In the genomic region with DNA sequence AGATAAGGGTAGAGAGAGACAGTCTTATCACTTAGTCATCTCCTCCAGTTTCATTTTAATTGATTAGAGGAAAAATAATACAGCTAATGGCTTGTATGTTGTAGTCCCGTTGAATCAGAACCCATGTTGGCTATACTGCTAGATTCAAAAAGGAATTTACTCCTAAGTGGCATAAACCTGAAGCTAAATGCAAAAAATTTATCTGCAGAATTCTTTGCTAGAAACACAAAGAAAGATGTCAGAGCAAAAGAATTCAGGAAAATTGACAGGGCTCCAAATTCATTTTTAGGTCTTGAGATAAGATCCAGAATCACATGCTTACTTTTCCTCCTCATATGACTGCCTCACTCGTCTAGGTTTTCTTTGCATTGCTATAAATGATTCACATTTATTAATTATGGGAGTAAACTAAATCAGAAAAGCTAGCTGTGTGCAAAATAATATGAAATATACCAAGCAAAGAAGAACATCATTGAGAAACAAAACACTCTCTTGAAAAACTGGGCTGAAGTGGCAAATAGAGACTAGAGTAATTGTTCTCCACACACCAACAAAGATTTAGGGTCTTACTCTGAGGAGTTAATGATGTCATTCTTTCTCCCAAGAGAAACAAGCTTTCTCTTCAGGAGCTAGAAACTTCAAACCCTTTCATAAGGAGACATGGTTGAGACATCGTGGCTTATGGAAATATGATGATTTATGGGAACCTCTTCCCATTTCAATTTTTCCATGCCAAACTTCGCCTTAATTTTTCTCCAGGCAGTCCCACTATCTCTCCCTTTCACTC, we compare ENCODE assay signal across 2 cellular contexts.
TF ChIP-seq lines count a peak whose summit lies in the region.

No MANE protein-coding gene starts in this region.

TF ChIP-seq in SK-N-SH, 30 proteins besides CTCF, POLR2A, EP300 and RAD21:
- TF ChIP-seq, protein P1, sequence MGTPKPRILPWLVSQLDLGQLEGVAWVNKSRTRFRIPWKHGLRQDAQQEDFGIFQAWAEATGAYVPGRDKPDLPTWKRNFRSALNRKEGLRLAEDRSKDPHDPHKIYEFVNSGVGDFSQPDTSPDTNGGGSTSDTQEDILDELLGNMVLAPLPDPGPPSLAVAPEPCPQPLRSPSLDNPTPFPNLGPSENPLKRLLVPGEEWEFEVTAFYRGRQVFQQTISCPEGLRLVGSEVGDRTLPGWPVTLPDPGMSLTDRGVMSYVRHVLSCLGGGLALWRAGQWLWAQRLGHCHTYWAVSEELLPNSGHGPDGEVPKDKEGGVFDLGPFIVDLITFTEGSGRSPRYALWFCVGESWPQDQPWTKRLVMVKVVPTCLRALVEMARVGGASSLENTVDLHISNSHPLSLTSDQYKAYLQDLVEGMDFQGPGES (IDR thresholded peaks at IDR 0.05; ENCODE audit: low read depth, low read length) = no peak
- TF ChIP-seq MXI1 (IDR thresholded peaks at IDR 0.05; ENCODE audit: low read depth, low read length) (no peak), RFX5 (IDR thresholded peaks at IDR 0.05; ENCODE audit: low read length) (no peak), JUND (IDR thresholded peaks at IDR 0.05) (no peak), FOSL2 (IDR thresholded peaks at IDR 0.05; ENCODE audit: borderline replicate concordance, low read depth) (no peak), SMC3 (IDR thresholded peaks at IDR 0.05; ENCODE audit: low read depth, low read length) (no peak), NFIC (IDR thresholded peaks at IDR 0.05; ENCODE audit: borderline replicate concordance) (no peak), RXRA (IDR thresholded peaks at IDR 0.05; ENCODE audit: borderline replicate concordance, low read depth) (no peak), GABPA (IDR thresholded peaks at IDR 0.05; ENCODE audit: low read depth) (no peak), GATA2 (CRISPR knock-in tag; IDR thresholded peaks at IDR 0.05) (no peak), CHD2 (IDR thresholded peaks at IDR 0.05; ENCODE audit: low read length, partially characterized antibody) (no peak), POLR2AphosphoS5 (IDR thresholded peaks at IDR 0.05; ENCODE audit: low read depth, low read length) (no peak), EZH2phosphoT487 (IDR thresholded peaks at IDR 0.05; ENCODE audit: borderline replicate concordance, low read depth) (no peak), TCF12 (IDR thresholded peaks at IDR 0.05) (no peak), RCOR1 (IDR thresholded peaks at IDR 0.05; ENCODE audit: low read length) (no peak)
- TF ChIP-seq, protein P2, sequence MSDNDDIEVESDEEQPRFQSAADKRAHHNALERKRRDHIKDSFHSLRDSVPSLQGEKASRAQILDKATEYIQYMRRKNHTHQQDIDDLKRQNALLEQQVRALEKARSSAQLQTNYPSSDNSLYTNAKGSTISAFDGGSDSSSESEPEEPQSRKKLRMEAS (IDR thresholded peaks at IDR 0.05; ENCODE audit: low read depth) = no peak
- TF ChIP-seq, protein P3, sequence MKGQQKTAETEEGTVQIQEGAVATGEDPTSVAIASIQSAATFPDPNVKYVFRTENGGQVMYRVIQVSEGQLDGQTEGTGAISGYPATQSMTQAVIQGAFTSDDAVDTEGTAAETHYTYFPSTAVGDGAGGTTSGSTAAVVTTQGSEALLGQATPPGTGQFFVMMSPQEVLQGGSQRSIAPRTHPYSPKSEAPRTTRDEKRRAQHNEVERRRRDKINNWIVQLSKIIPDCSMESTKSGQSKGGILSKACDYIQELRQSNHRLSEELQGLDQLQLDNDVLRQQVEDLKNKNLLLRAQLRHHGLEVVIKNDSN (IDR thresholded peaks at IDR 0.05; ENCODE audit: borderline replicate concordance, low read depth) = no peak
- TF ChIP-seq, protein P4, sequence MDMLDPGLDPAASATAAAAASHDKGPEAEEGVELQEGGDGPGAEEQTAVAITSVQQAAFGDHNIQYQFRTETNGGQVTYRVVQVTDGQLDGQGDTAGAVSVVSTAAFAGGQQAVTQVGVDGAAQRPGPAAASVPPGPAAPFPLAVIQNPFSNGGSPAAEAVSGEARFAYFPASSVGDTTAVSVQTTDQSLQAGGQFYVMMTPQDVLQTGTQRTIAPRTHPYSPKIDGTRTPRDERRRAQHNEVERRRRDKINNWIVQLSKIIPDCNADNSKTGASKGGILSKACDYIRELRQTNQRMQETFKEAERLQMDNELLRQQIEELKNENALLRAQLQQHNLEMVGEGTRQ (IDR thresholded peaks at IDR 0.05; ENCODE audit: borderline replicate concordance, low read depth, low read length) = no peak
- TF ChIP-seq, protein P5, sequence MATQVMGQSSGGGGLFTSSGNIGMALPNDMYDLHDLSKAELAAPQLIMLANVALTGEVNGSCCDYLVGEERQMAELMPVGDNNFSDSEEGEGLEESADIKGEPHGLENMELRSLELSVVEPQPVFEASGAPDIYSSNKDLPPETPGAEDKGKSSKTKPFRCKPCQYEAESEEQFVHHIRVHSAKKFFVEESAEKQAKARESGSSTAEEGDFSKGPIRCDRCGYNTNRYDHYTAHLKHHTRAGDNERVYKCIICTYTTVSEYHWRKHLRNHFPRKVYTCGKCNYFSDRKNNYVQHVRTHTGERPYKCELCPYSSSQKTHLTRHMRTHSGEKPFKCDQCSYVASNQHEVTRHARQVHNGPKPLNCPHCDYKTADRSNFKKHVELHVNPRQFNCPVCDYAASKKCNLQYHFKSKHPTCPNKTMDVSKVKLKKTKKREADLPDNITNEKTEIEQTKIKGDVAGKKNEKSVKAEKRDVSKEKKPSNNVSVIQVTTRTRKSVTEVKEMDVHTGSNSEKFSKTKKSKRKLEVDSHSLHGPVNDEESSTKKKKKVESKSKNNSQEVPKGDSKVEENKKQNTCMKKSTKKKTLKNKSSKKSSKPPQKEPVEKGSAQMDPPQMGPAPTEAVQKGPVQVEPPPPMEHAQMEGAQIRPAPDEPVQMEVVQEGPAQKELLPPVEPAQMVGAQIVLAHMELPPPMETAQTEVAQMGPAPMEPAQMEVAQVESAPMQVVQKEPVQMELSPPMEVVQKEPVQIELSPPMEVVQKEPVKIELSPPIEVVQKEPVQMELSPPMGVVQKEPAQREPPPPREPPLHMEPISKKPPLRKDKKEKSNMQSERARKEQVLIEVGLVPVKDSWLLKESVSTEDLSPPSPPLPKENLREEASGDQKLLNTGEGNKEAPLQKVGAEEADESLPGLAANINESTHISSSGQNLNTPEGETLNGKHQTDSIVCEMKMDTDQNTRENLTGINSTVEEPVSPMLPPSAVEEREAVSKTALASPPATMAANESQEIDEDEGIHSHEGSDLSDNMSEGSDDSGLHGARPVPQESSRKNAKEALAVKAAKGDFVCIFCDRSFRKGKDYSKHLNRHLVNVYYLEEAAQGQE (IDR thresholded peaks at IDR 0.05; ENCODE audit: low read depth, low read length) = no peak

TF ChIP-seq in GM12878, 131 proteins besides CTCF, POLR2A, EP300 and RAD21:
- TF ChIP-seq NRF1 (conservative IDR thresholded peaks at IDR 0.05; ENCODE audit: low read depth, low read length) (no peak), NFXL1 (IDR thresholded peaks at IDR 0.05; ENCODE audit: borderline replicate concordance) (0 out of 2 replicates have a peak, but pooled peaks have one; percentile 21)
